In the genomic region with DNA sequence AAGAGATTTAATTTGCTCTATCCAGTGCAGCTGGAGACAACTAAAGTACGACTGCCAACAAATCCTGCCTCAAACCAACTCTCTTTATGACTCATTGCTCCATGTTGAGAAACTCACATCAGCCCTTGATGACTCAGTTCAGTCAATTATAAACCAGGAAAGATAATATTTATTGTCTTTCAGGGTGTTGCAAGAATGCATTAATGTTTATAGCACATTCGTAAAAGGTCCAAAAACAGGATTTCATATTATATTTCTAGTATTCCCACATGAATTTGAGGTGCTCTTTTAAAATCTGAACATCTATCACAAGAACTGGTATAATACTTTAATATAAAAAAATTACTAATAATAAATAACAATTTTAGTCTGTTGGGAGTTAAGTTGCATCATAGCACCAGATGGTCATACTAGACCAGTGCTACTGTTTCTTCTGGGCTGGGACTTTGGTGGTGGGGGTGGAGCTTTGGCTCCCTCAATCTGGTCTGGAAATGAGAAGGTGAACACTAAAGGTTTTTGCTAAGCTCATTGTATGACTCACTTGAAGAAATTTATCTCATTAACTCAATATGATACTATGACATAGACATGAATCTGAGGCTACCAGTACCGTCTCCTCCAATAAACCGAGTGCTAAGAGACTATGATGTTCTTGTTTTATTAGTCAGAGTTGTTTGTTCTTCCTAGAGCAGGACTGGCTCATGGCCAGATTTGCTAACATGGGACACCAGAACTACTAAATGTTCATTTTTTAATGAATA, we compare ENCODE assay signal across 10 cellular contexts. TPM values are rescaled to one million over a fixed set of nuclear protein-coding genes. Genes with fewer than 3 reads are reported as not detected.
A peak's percentile ranks its signal among the peaks of the same experiment; 100 is the strongest.
DNase-seq lines count a peak whose midpoint lies in the region; ATAC-seq, FAIRE-seq and TF ChIP-seq lines count a peak whose summit lies in the region.
"Had no signal": no experiment of that assay in that cellular context is flagged by ENCODE, and none has a peak within 500 bp of the region (broad histone marks: within the 10 kb centered on the region; RNA-seq: fewer than 3 reads in every experiment).

No MANE protein-coding gene starts in this region.

- H4K20me1 ChIP-seq in GM12878 (ENCODE audit: control insufficient read depth, insufficient read depth) (no peaks in the 10 kb centered on the region; the same call in 1 of the 2 replicates), MM.1S (ENCODE audit: insufficient read depth, low read length) (no peaks in the 10 kb centered on the region)

- no peak for TF ChIP-seq CTCF in GM12878 (IDR thresholded peaks at IDR 0.05 in 2 of 3, conservative IDR thresholded peaks at IDR 0.05 in 1 of 3; ENCODE audit: control insufficient read depth in 2 of 3, extremely low read depth in 1 of 3, insufficient read depth in 1 of 3, low read depth in 3 of 3, low read length in 3 of 3)
- no peak for TF ChIP-seq CTCF in upper lobe of right lung (IDR thresholded peaks at IDR 0.05)
- no peak for TF ChIP-seq CTCF in MM.1S (IDR thresholded peaks at IDR 0.05; ENCODE audit: low read length)

- no peak for TF ChIP-seq EP300 in GM12878 (IDR thresholded peaks at IDR 0.05; ENCODE audit: borderline replicate concordance in 1 of 2, control insufficient read depth in 1 of 2, low read depth in 2 of 2, low read length in 2 of 2)

- RAD21 ChIA-PET in GM12878 (lab: Charles Lee; ENCODE audit: unreplicated experiment): no interaction called here

- SMC1A ChIA-PET in GM12878 (lab: Charles Lee; ENCODE audit: uncharacterized antibody, unreplicated experiment): no interaction called here

- no peak overlapping the region for H3K27ac ChIP-seq in GM12878 (ENCODE audit: control insufficient read depth, insufficient read depth)
- peak overlapping the region; percentile 43 for H3K27ac ChIP-seq in upper lobe of right lung
- H3K27ac ChIP-seq in MM.1S (ENCODE audit: low read length): no peak overlapping the region
- H3K27ac ChIP-seq: cardiac muscle cell had no signal

- H3K9me3 ChIP-seq in GM12878 (replicated peaks; ENCODE audit: control insufficient read depth, insufficient read depth, low read length): no peaks in the 10 kb centered on the region
- no peaks in the 10 kb centered on the region for H3K9me3 ChIP-seq in upper lobe of right lung
- H3K9me3 ChIP-seq in MM.1S (replicated peaks; ENCODE audit: insufficient read depth, low read length): no peaks in the 10 kb centered on the region

- no peaks in the 10 kb centered on the region for H3K9me2 ChIP-seq in MM.1S (replicated peaks; ENCODE audit: insufficient read depth, low read length)

- intact Hi-C loops in GM12878 (cut with micrococcal nuclease; ENCODE audit: unreplicated experiment): no loop called here
- intact Hi-C loops in upper lobe of right lung (cut with DNase I): no loop called here

- H3K4me3 ChIP-seq in GM12878 (no peak overlapping the region), upper lobe of right lung (no peak overlapping the region), MM.1S (ENCODE audit: low read length) (no peak overlapping the region)
- H3K4me3 ChIP-seq: cardiac muscle cell had no signal

- no peaks in the 10 kb centered on the region for H3K79me2 ChIP-seq in GM12878 (ENCODE audit: control insufficient read depth, insufficient read depth, low read length)
- no peaks in the 10 kb centered on the region for H3K79me2 ChIP-seq in MM.1S (ENCODE audit: low read length)

- H3K36me3 ChIP-seq in GM12878 (ENCODE audit: control insufficient read depth in 2 of 2, insufficient read depth in 2 of 2, low read length in 1 of 2) (no peaks in the 10 kb centered on the region), upper lobe of right lung (no peaks in the 10 kb centered on the region), MM.1S (replicated peaks; ENCODE audit: insufficient read depth, low read length) (no peaks in the 10 kb centered on the region)
- H3K36me3 ChIP-seq: cardiac muscle cell had no signal

- peak; percentile 24 for DNase-seq in activated T-cell treated with anti-CD3 and anti-CD28 coated beads for 24 hours (ENCODE audit: low read depth)
- DNase-seq in activated T-cell treated with anti-CD3 and anti-CD28 coated beads for 4 hours: no peak
- peak; percentile 75 for DNase-seq in NCI-H524 treated with DMSO at 0.1 percent for 48 hours (lab: John Stamatoyannopoulos, UW)
- no peak for DNase-seq in GM12878 (ENCODE audit: low read depth, low spot score)
- peak; percentile 87 to 95 for DNase-seq in lung microvascular endothelial cell (ENCODE audit: low read depth in 2 of 2)
- DNase-seq in upper lobe of right lung: no peak
- DNase-seq in MM.1S: no peak

- in situ Hi-C loops in GM12878 (cut with MboI): no loop called here

- TF ChIP-seq POLR2A in GM12878 (IDR thresholded peaks at IDR 0.05; ENCODE audit: low read depth, low read length): no peak

- no peak overlapping the region for H3K4me2 ChIP-seq in GM12878 (ENCODE audit: control insufficient read depth, insufficient read depth)
- no peak overlapping the region for H3K4me2 ChIP-seq in MM.1S (ENCODE audit: low read depth, low read length)

- FAIRE-seq in GM12878 (lab: Jason Lieb, UNC): no peak
- FAIRE-seq: G401.6 had no signal

- ATAC-seq in HG02870 (IDR thresholded peaks at IDR 0.05; ENCODE audit: unreplicated experiment): peak; percentile 95
- ATAC-seq in GM12878: peak; percentile 80
- ATAC-seq in upper lobe of right lung: peak; percentile 79

- H3K4me1 ChIP-seq in GM12878 (ENCODE audit: control insufficient read depth, insufficient read depth, low read length) (no peaks in the 10 kb centered on the region), upper lobe of right lung (peaks cover 14% of the 10 kb centered on the region), MM.1S (ENCODE audit: low read length) (no peaks in the 10 kb centered on the region)

- no peaks in the 10 kb centered on the region for H3K27me3 ChIP-seq in GM12878 (replicated peaks in 1 of 2; ENCODE audit: control insufficient read depth in 2 of 2, insufficient read depth in 2 of 2, low read length in 1 of 2)
- H3K27me3 ChIP-seq in upper lobe of right lung: no peaks in the 10 kb centered on the region
- no peaks in the 10 kb centered on the region for H3K27me3 ChIP-seq in MM.1S (replicated peaks; ENCODE audit: insufficient read depth, low read length)
- H3K27me3 ChIP-seq: cardiac muscle cell had no signal

- POLR2A ChIA-PET in GM12878 (lab: Charles Lee): no interaction called here

- no peak overlapping the region for H3K9ac ChIP-seq in GM12878 (ENCODE audit: control insufficient read depth, insufficient read depth, low read length)
- H3K9ac ChIP-seq in MM.1S (ENCODE audit: low read length): no peak overlapping the region

- H2AFZ ChIP-seq in GM12878 (ENCODE audit: control insufficient read depth, low read depth, low read length) (no peak overlapping the region), MM.1S (ENCODE audit: low read length) (no peak overlapping the region)

- no TSS peak for BruUV-seq in GM12878 (replicated peaks; lab: Mats Ljungman, UMichigan)

- no peaks in the 10 kb centered on the region for H3F3A ChIP-seq in MM.1S (ENCODE audit: insufficient read depth, low read length)

- CTCF ChIA-PET in GM12878 (lab: Yijun Ruan, JAX): no interaction called here

- WGBS in GM12878 (ENCODE audit: insufficient coverage, insufficient replicate concordance, low lambda C conversion rate, missing lambda C conversion rate): 22% methylated on average over 4 of the region's 4 CpGs

- no peak for TF ChIP-seq RAD21 in GM12878 (IDR thresholded peaks at IDR 0.05; ENCODE audit: insufficient read depth, low read depth, low read length)

TF ChIP-seq in GM12878, 131 proteins besides CTCF, POLR2A, EP300 and RAD21 (continues in another document):
- peak; percentile 17; the same call in 1 of the 2 replicates for TF ChIP-seq GABPA (IDR thresholded peaks at IDR 0.05; ENCODE audit: low read depth)
- peak; percentile 70 for TF ChIP-seq JUNB (IDR thresholded peaks at IDR 0.05)
- TF ChIP-seq YBX1 (IDR thresholded peaks at IDR 0.05): no peak
- TF ChIP-seq, protein P1, sequence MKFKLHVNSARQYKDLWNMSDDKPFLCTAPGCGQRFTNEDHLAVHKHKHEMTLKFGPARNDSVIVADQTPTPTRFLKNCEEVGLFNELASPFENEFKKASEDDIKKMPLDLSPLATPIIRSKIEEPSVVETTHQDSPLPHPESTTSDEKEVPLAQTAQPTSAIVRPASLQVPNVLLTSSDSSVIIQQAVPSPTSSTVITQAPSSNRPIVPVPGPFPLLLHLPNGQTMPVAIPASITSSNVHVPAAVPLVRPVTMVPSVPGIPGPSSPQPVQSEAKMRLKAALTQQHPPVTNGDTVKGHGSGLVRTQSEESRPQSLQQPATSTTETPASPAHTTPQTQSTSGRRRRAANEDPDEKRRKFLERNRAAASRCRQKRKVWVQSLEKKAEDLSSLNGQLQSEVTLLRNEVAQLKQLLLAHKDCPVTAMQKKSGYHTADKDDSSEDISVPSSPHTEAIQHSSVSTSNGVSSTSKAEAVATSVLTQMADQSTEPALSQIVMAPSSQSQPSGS (IDR thresholded peaks at IDR 0.05; ENCODE audit: low read length): peak; percentile 71
- TF ChIP-seq EZH2 (IDR thresholded peaks at IDR 0.05; ENCODE audit: borderline replicate concordance, control insufficient read depth, low read depth, low read length): no peak
- TF ChIP-seq ZZZ3 (IDR thresholded peaks at IDR 0.05; ENCODE audit: control insufficient read depth, insufficient read length, low read depth): no peak
- TF ChIP-seq MTA3 (IDR thresholded peaks at IDR 0.05; ENCODE audit: borderline replicate concordance, low read length): no peak

RNA-seq across cellular contexts. Expression of a gene that starts 26.6 kb away (rescaled TPM):
- 5.8 and 6.5 TPM in 2 replicates for total RNA-seq in GM12878 (2013; cell fraction: nucleolus; rRNA removed)
- total RNA-seq in GM12878 (2014; rRNA removed): 2.3 TPM in 2 replicates
- total RNA-seq in GM12878 (2014; rRNA removed; fragmentation: Illumina TruSeq; extraction: Trizol): 2.4 and 2.7 TPM in 2 replicates
- 2.2 and 3.4 TPM in 2 replicates for total RNA-seq in GM12878 (2021)
- polyA plus RNA-seq in GM12878 (2011; ENCODE audit: low read depth): 5.3 TPM
- polyA plus RNA-seq in GM12878 (2011; rRNA removed): 0.04 and 0.06 TPM in 2 replicates
- polyA plus RNA-seq in GM12878 (2011; cell fraction: cytosol; rRNA removed): under 0.01 and 0.03 TPM in 2 replicates
- polyA plus RNA-seq in GM12878 (2011; cell fraction: nucleus; rRNA removed): 0.04 TPM in 1 of 2 replicates, not detected in the other
- polyA plus RNA-seq in GM12878 (2012): 7.0 and 8.4 TPM in 2 replicates
- 2.2 and 2.3 TPM in 2 replicates for polyA plus RNA-seq in GM12878 (2014; fragmentation: Illumina TruSeq; extraction: Trizol)
- polyA plus RNA-seq in GM12878 (2014; fragmentation: Nextera tagmentation; extraction: Ambion mirVana): 1 to 10 TPM in 1 of 2 experiments, under 1 TPM in 1; 0.84 to 1.0 TPM
- 1.2 and 1.3 TPM in 2 replicates for polyA plus RNA-seq in GM12878 (2014; rRNA removed)
- 1 to 10 TPM; 3.3 to 5.6 TPM for polyA plus RNA-seq in GM12878 (2016; fragmentation: Nextera tagmentation; extraction: Ambion mirVana)
- 0.22 TPM in 1 of 2 replicates, not detected in the other for polyA minus RNA-seq in GM12878 (2011; rRNA and poly(A)+ RNA removed)
- 0.27 TPM in 1 of 2 replicates, not detected in the other for polyA minus RNA-seq in GM12878 (2011; cell fraction: cytosol; rRNA and poly(A)+ RNA removed)
- 0.19 and 0.48 TPM in 2 replicates for polyA minus RNA-seq in GM12878 (2011; cell fraction: nucleus; rRNA and poly(A)+ RNA removed)
- total RNA-seq in lung microvascular endothelial cell: 17.9 and 19.2 TPM in 2 replicates
- 52.0 TPM for total RNA-seq in upper lobe of right lung

Comparison
In these comparisons a context has a peak if more than half of its experiments do, and no peak if none do; other contexts are left out.
1. DNase-seq: peak in activated T-cell treated with anti-CD3 and anti-CD28 coated beads for 24 hours (single experiment), NCI-H524 treated with DMSO at 0.1 percent for 48 hours (single experiment) and lung microvascular endothelial cell (2 of 2); none in activated T-cell treated with anti-CD3 and anti-CD28 coated beads for 4 hours (single experiment), GM12878 (single experiment), upper lobe of right lung (single experiment) and MM.1S (single experiment).
2. Peak in every context shown above with its lines, with median percentiles within 50 percentile points of each other: ATAC-seq.